Comparison of ENCODE assay signal across 7 cellular contexts in genomic region chr1:202599669-202600431, GRCh38.
DNase-seq lines count a peak whose midpoint lies in the region; ATAC-seq, FAIRE-seq and TF ChIP-seq lines count a peak whose summit lies in the region.

No MANE protein-coding gene starts in this region.

- 0 out of 2 replicates have a peak, but pooled peaks cover 5% of the 10 kb centered on the region for H4K20me1 ChIP-seq in OCI-LY3 (ENCODE audit: insufficient read depth, low read length)

- no peak overlapping the region for H3K27ac Mint-ChIP-seq in MCF 10A (ENCODE audit: low read depth, unreplicated experiment)

- no peak overlapping the region for H3K9ac ChIP-seq in OCI-LY3 (ENCODE audit: low read length)
- no peak overlapping the region for H3K9ac ChIP-seq in kidney (ENCODE audit: low read length in 2 of 2)

- H3K27me3 Mint-ChIP-seq in MCF 10A (ENCODE audit: insufficient read depth, unreplicated experiment) = no peaks in the 10 kb centered on the region

- no peak overlapping the region for H3K4me3 Mint-ChIP-seq in MCF 10A (ENCODE audit: unreplicated experiment)

- ATAC-seq in HG02852 (IDR thresholded peaks at IDR 0.05; ENCODE audit: unreplicated experiment) = peak; percentile 68
- no peak for ATAC-seq in GM21381 (IDR thresholded peaks at IDR 0.05; ENCODE audit: unreplicated experiment)

- FAIRE-seq in kidney (lab: Jason Lieb, UNC) = no peak

- H3K36me3 ChIP-seq in OCI-LY3 (replicated peaks; ENCODE audit: low read depth, low read length) (no peaks in the 10 kb centered on the region), kidney (ENCODE audit: control insufficient read depth in 1 of 2, insufficient read depth in 2 of 2, low read length in 2 of 2) (no peaks in the 10 kb centered on the region)

- H3K9me3 ChIP-seq in OCI-LY3 (ENCODE audit: insufficient read depth, low read length) (no peaks in the 10 kb centered on the region), kidney (ENCODE audit: control insufficient read depth in 1 of 2, low read length in 2 of 2) (no peaks in the 10 kb centered on the region)

- DNase-seq in GM03348 (ENCODE audit: low spot score) = peak; percentile 90
- peak; percentile 89 for DNase-seq in MCF 10A (ENCODE audit: unreplicated experiment)
- DNase-seq in kidney = peak; percentile 87
- peak; percentile 16 to 29 for DNase-seq in stimulated activated CD4-positive, alpha-beta T cell treated with anti-CD3 and anti-CD28 coated beads, Interleukin-4, amount 100 ng/mL, for 48 hours (ENCODE audit: low read depth in 2 of 2)

- no peak overlapping the region for H2AFZ ChIP-seq in OCI-LY3 (ENCODE audit: low read depth, low read length)

- H3K4me2 ChIP-seq in OCI-LY3 (ENCODE audit: low read length) = no peak overlapping the region

- H3K4me3 ChIP-seq in OCI-LY3 (ENCODE audit: low read length) (no peak overlapping the region), kidney (ENCODE audit: low read length in 2 of 2) (no peak overlapping the region)

- no peaks in the 10 kb centered on the region for H3K9me3 Mint-ChIP-seq in MCF 10A (ENCODE audit: unreplicated experiment)

- H3K4me1 ChIP-seq in OCI-LY3 (ENCODE audit: low read length) (peaks cover 14% of the 10 kb centered on the region), kidney (ENCODE audit: control insufficient read depth in 1 of 2, insufficient read depth in 1 of 2, low read depth in 1 of 2, low read length in 2 of 2) (no peaks in the 10 kb centered on the region)

- no peaks in the 10 kb centered on the region for H3K79me2 ChIP-seq in OCI-LY3 (ENCODE audit: low read length)

- POLR2A ChIA-PET in MCF 10A (lab: Yijun Ruan, JAX) = interaction anchor here (0.6 to 1.1 kb wide), 8 partner anchors 11 to 355 kb away, joined by 3 to 8 read pairs (median 3); no protein-coding TSS in a partner anchor

- H3K27ac ChIP-seq in OCI-LY3 (ENCODE audit: low read length) (no peak overlapping the region), kidney (ENCODE audit: low read depth in 2 of 2, low read length in 2 of 2) (no peak overlapping the region)

- no TSS peak for BruUV-seq in MCF 10A (replicated peaks; lab: Mats Ljungman, UMichigan)

- TF ChIP-seq CTCF in OCI-LY3 (IDR thresholded peaks at IDR 0.05; ENCODE audit: low read depth, low read length) (peak; percentile 82), MCF 10A (IDR thresholded peaks at IDR 0.05; ENCODE audit: unreplicated experiment) (peak; percentile 99), kidney (IDR thresholded peaks at IDR 0.05; ENCODE audit: borderline replicate concordance, extremely low read depth, insufficient read depth) (peak; percentile 77)

- H3K27me3 ChIP-seq in OCI-LY3 (ENCODE audit: low read depth, low read length) = peaks cover 53% of the 10 kb centered on the region

- no peaks in the 10 kb centered on the region for H3K36me3 Mint-ChIP-seq in MCF 10A (ENCODE audit: insufficient read depth, unreplicated experiment)

- intact Hi-C loops in MCF 10A (cut with micrococcal nuclease) (loop anchor here (1.0 kb wide), 5 partner anchors 29 to 257 kb away; no protein-coding TSS in a partner anchor), kidney (cut with DNase I) (no loop called here)

- H3K4me1 Mint-ChIP-seq in MCF 10A (ENCODE audit: insufficient read depth, unreplicated experiment) = peaks cover 2% of the 10 kb centered on the region

- CTCF ChIA-PET in MCF 10A (lab: Yijun Ruan, JAX) = interaction anchor here (0.5 to 6.6 kb wide), 67 partner anchors 8 to 1923 kb away, joined by 3 to 116 read pairs (median 4); no protein-coding TSS in a partner anchor

Comparison
In these comparisons a context has a peak if more than half of its experiments do, and no peak if none do; other contexts are left out.
1. DNase-seq: peak in every context shown above with its lines; median percentile 90 in GM03348; 89 in MCF 10A; 87 in kidney; 22 in stimulated activated CD4-positive, alpha-beta T cell treated with anti-CD3 and anti-CD28 coated beads, Interleukin-4, amount 100 ng/mL, for 48 hours.